In the genomic region with DNA sequence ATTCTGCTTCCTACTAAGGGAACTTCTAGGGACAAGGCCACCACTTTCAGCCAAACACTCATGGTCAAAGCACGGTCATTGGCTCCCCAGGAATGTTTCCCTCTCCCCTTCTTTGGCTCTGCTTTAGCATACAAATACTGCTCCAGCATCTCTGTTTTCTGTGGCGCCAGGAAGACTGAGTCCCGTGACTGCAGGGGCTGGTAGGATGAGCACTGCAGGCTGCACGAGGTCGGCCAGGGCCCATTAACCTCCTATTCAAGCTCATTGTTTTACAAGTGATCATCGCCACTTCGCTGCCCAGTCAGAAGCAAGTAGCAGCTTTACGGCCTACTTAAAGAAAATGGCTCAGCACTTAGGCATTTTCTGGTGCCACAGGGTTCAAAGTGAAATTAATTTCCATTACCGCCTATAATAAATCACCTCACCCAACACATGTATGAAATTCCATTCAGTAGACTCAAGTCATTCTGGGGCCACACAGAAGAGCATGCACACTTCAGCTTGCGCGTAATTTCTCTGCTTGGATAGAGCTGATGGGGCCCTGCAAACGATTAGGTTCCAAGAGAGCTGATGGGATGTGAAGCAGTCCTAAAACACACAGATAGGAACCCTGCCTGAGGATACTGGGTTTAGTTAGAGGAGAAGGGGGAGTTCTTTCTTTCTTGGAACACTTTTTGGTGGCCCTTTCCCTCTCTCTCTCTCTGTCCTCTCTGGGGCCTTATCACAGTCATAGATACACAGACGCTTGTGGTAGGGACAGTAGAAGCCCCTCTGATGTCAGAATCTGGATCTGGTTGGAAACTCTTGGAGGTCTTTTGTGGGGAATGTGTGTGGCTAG, we compare ENCODE assay signal across 10 cellular contexts.
DNase-seq lines count a peak whose midpoint lies in the region; ATAC-seq and TF ChIP-seq lines count a peak whose summit lies in the region.
"Had no signal": no experiment of that assay in that cellular context is flagged by ENCODE, and none has a peak within 500 bp of the region (broad histone marks: within the 10 kb centered on the region; RNA-seq: fewer than 3 reads in every experiment).

No MANE protein-coding gene starts in this region.

- CTCF ChIA-PET in BJ (lab: Yijun Ruan, JAX), result interaction anchor here (0.8 to 1.7 kb wide), 5 partner anchors 173 to 740 kb away, joined by 3 read pairs; no protein-coding TSS in a partner anchor
- CTCF ChIA-PET in mammary epithelial cell (lab: Charles Lee; ENCODE audit: low non-redundant PET), result no interaction called here
- CTCF ChIA-PET in CD8-positive, alpha-beta T cell (lab: Charles Lee), result interaction anchor here (0.7 kb wide), 1 partner anchor 18 kb away, joined by 4 read pairs; no protein-coding TSS in a partner anchor

- ATAC-seq in HG03521 (IDR thresholded peaks at IDR 0.05; ENCODE audit: unreplicated experiment), result no peak
- no peak for ATAC-seq in CD8-positive, alpha-beta T cell
- ATAC-seq: right lobe of liver, Right ventricle myocardium inferior had no signal

- H3K9me3 Mint-ChIP-seq in mesothelial cell of epicardium, result peaks cover 14% of the 10 kb centered on the region
- H3K9me3 Mint-ChIP-seq in CD8-positive, alpha-beta T cell, result no peaks in the 10 kb centered on the region

- intact Hi-C loops in mammary epithelial cell (cut with micrococcal nuclease), result loop anchor here (10.0 kb wide), 1 partner anchor 1331 kb away; no protein-coding TSS in a partner anchor
- intact Hi-C loops in CD8-positive, alpha-beta T cell (cut with DNase I, micrococcal nuclease), result no loop called here

- no peaks in the 10 kb centered on the region for H4K20me1 ChIP-seq in mammary epithelial cell (ENCODE audit: insufficient read depth, low read length)

- H3K36me3 ChIP-seq in BJ (ENCODE audit: control insufficient read depth, insufficient read depth, low read length) (no peaks in the 10 kb centered on the region), HUES6 (ENCODE audit: control insufficient read depth, insufficient read depth, low read length) (no peaks in the 10 kb centered on the region), mammary epithelial cell (ENCODE audit: insufficient read depth, low read length) (no peaks in the 10 kb centered on the region)
- H3K36me3 ChIP-seq in CD8-positive, alpha-beta T cell (ENCODE audit: insufficient read depth, low read length), result no peaks in the 10 kb centered on the region
- H3K36me3 ChIP-seq: right lobe of liver had no signal

- TF ChIP-seq CTCF in BJ (IDR thresholded peaks at IDR 0.05; ENCODE audit: insufficient read depth, low read depth, low read length) (no peak), mammary epithelial cell (conservative IDR thresholded peaks at IDR 0.05 in 1 of 2, IDR thresholded peaks at IDR 0.05 in 1 of 2; ENCODE audit: extremely low read depth in 1 of 2, insufficient read depth in 1 of 2, low read depth in 1 of 2, low read length in 2 of 2) (no peak), mesothelial cell of epicardium (IDR thresholded peaks at IDR 0.05; ENCODE audit: unreplicated experiment) (no peak)
- TF ChIP-seq CTCF in CD8-positive, alpha-beta T cell (IDR thresholded peaks at IDR 0.05), result no peak

- H3K4me3 ChIP-seq in BJ (ENCODE audit: low read depth, low read length) (no peak overlapping the region), HUES6 (ENCODE audit: low read depth, low read length) (no peak overlapping the region), mammary epithelial cell (replicated peaks in 1 of 3; ENCODE audit: insufficient read depth in 1 of 3, low read depth in 2 of 3, low read length in 3 of 3) (no peak overlapping the region)
- H3K4me3 ChIP-seq in CD8-positive, alpha-beta T cell (ENCODE audit: low read depth, low read length), result no peak overlapping the region
- H3K4me3 ChIP-seq: right lobe of liver had no signal

- H3K27me3 ChIP-seq in BJ (ENCODE audit: control insufficient read depth, insufficient read depth, low read length), result no peaks in the 10 kb centered on the region
- H3K27me3 ChIP-seq in HUES6 (ENCODE audit: control insufficient read depth, insufficient read depth, low read length), result no peaks in the 10 kb centered on the region
- H3K27me3 ChIP-seq in mammary epithelial cell (ENCODE audit: insufficient read depth, low read length), result no peaks in the 10 kb centered on the region
- H3K27me3 ChIP-seq in CD8-positive, alpha-beta T cell (ENCODE audit: insufficient read depth, low read length), result no peaks in the 10 kb centered on the region
- H3K27me3 ChIP-seq: right lobe of liver had no signal

- H3K9ac ChIP-seq in HUES6 (ENCODE audit: low read length), result peak overlapping the region; percentile 14
- no peak overlapping the region for H3K9ac ChIP-seq in mammary epithelial cell (ENCODE audit: insufficient read depth, low read length)

- H3K36me3 Mint-ChIP-seq in mesothelial cell of epicardium, result peaks cover 1% of the 10 kb centered on the region
- no peaks in the 10 kb centered on the region for H3K36me3 Mint-ChIP-seq in CD8-positive, alpha-beta T cell

- DNase-seq in BJ (ENCODE audit: low read depth) (peak; percentile 99), mammary epithelial cell (peak; percentile 6), mesothelial cell of epicardium (ENCODE audit: low spot score in 2 of 2, unreplicated experiment in 2 of 2) (no peak), NCI-H1694 (lab: John Stamatoyannopoulos, UW) (no peak)
- DNase-seq in stimulated activated CD8-positive, alpha-beta memory T cell treated with anti-CD3 and anti-CD28 coated beads, Interleukin-4, amount 100 ng/mL, for 48 hours, result no peak
- DNase-seq in CD8-positive, alpha-beta T cell, result no peak
- DNase-seq: right lobe of liver had no signal

- peak overlapping the region; percentile 89 for H3K27ac Mint-ChIP-seq in mesothelial cell of epicardium
- no peak overlapping the region for H3K27ac Mint-ChIP-seq in CD8-positive, alpha-beta T cell

- dilution Hi-C loops in mammary epithelial cell (cut with HindIII; ENCODE audit: low sequenced_read_pairs), result no loop called here

- H3K4me1 ChIP-seq in HUES6 (ENCODE audit: control insufficient read depth, insufficient read depth, low read length) (peaks cover 17% of the 10 kb centered on the region), mammary epithelial cell (ENCODE audit: insufficient read depth, low read length) (peaks cover 9% of the 10 kb centered on the region)
- no peaks in the 10 kb centered on the region for H3K4me1 ChIP-seq in CD8-positive, alpha-beta T cell (ENCODE audit: insufficient read depth, low read length)
- H3K4me1 ChIP-seq: right lobe of liver had no signal

- no TSS peak for BruUV-seq in mammary epithelial cell (replicated peaks; lab: Mats Ljungman, UMichigan)

- H3K4me1 Mint-ChIP-seq in mesothelial cell of epicardium, result peaks cover 14% of the 10 kb centered on the region
- no peaks in the 10 kb centered on the region for H3K4me1 Mint-ChIP-seq in CD8-positive, alpha-beta T cell (ENCODE audit: low read depth)

- H3K27ac ChIP-seq in HUES6 (ENCODE audit: low read depth, low read length) (peak overlapping the region; percentile 50; the same call in 1 of the 2 replicates), mammary epithelial cell (ENCODE audit: insufficient read depth, low read depth, low read length) (peak overlapping the region; percentile 53)
- H3K27ac ChIP-seq in CD8-positive, alpha-beta T cell (ENCODE audit: low read depth, low read length), result no peak overlapping the region
- H3K27ac ChIP-seq: right lobe of liver had no signal

- H3K27me3 Mint-ChIP-seq in mesothelial cell of epicardium (ENCODE audit: low read depth), result no peaks in the 10 kb centered on the region
- H3K27me3 Mint-ChIP-seq in CD8-positive, alpha-beta T cell (ENCODE audit: low read depth), result peaks cover 2% of the 10 kb centered on the region

- POLR2A ChIA-PET in BJ (lab: Charles Lee), result interaction anchor here (0.7 to 1.7 kb wide), 4 partner anchors 216 to 508 kb away, joined by 3 to 15 read pairs (median 6); a partner anchor contains a TSS
- POLR2A ChIA-PET in CD8-positive, alpha-beta T cell (lab: Charles Lee), result no interaction called here

- H3K4me3 Mint-ChIP-seq in mesothelial cell of epicardium, result no peak overlapping the region
- H3K4me3 Mint-ChIP-seq in CD8-positive, alpha-beta T cell, result no peak overlapping the region

- 94% methylated on average over 12 of the region's 13 CpGs for whole genome bisulfite sequencing in mammary epithelial cell (ENCODE audit: low coverage, missing lambda C conversion rate)

- H2AFZ ChIP-seq in mammary epithelial cell (ENCODE audit: low read depth, low read length), result peak overlapping the region; percentile 81

- peaks cover 14% of the 10 kb centered on the region for H3K9me3 ChIP-seq in HUES6 (ENCODE audit: control insufficient read depth, insufficient read depth, low read depth, low read length)
- no peaks in the 10 kb centered on the region for H3K9me3 ChIP-seq in mammary epithelial cell (replicated peaks; ENCODE audit: insufficient read depth, low read length)
- H3K9me3 ChIP-seq in CD8-positive, alpha-beta T cell (ENCODE audit: low read length), result no peaks in the 10 kb centered on the region
- H3K9me3 ChIP-seq: right lobe of liver had no signal

- in situ Hi-C loops in mammary epithelial cell (cut with MboI; ENCODE audit: low sequenced_read_pairs in 2 of 2), result no loop called here

- no peaks in the 10 kb centered on the region for H3K79me2 ChIP-seq in mammary epithelial cell (ENCODE audit: insufficient read depth, low read length)

- H3K4me2 ChIP-seq in mammary epithelial cell (ENCODE audit: insufficient read depth, low read depth, low read length), result peak overlapping the region; percentile 62

Comparison
In these comparisons a context has a peak if more than half of its experiments do, and no peak if none do; other contexts are left out.
1. DNase-seq: peak in BJ (single experiment) and mammary epithelial cell (single experiment); none in mesothelial cell of epicardium (0 of 2), NCI-H1694 (single experiment), stimulated activated CD8-positive, alpha-beta memory T cell treated with anti-CD3 and anti-CD28 coated beads, Interleukin-4, amount 100 ng/mL, for 48 hours (single experiment) and CD8-positive, alpha-beta T cell (0 of 7).